25 cellular contexts compared by ENCODE assay signal in the genomic region with DNA sequence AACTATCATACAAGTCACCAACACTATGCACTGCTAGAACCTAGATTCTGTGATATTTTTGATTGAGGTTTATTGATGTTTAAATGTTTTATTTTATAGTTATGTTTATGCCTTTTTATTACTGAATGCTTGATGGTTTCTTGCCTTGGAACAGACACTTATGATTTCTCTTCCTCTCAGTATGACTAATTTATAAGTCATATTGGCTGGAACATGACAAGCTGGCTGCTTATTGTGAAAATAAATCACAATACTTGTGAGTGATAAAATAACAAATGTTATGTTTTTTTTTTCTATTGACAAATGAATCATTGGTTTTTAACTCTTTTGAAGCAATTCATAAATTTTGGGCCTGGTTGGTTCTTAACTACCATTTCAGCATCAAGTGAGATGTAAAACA.
"Had no signal": no experiment of that assay in that cellular context is flagged by ENCODE, and none has a peak within 500 bp of the region (broad histone marks: within the 10 kb centered on the region; RNA-seq: fewer than 3 reads in every experiment).

No MANE protein-coding gene starts in this region.

- H3K27ac ChIP-seq: breast epithelium, SJCRH30, VCaP had no signal

- H3K4me3 Mint-ChIP-seq: activated CD4-positive, alpha-beta memory T cell treated with anti-CD3 and anti-CD28 coated beads for 36 hours; activated CD4-positive, alpha-beta T cell treated with anti-CD3 and anti-CD28 coated beads, Interleukin-2, amount 10 ng/mL, durations not matched to agents 7 days and 5 days; activated naive CD4-positive, alpha-beta T cell treated with anti-CD3 and anti-CD28 coated beads for 36 hours; activated naive CD8-positive, alpha-beta T cell; activated T-helper 17 cell treated with anti-CD3 and anti-CD28 coated beads, Interleukin-2, amount 50 U/mL, for 72 hours had no signal

- H3K27me3 Mint-ChIP-seq: activated CD4-positive, alpha-beta memory T cell treated with anti-CD3 and anti-CD28 coated beads for 36 hours; activated CD4-positive, alpha-beta T cell treated with anti-CD3 and anti-CD28 coated beads, Interleukin-2, amount 10 ng/mL, durations not matched to agents 7 days and 5 days; activated naive CD8-positive, alpha-beta T cell; activated T-helper 17 cell treated with anti-CD3 and anti-CD28 coated beads, Interleukin-2, amount 50 U/mL, for 72 hours had no signal

- DNase-seq: activated CD4-positive, alpha-beta memory T cell treated with anti-CD3 and anti-CD28 coated beads for 36 hours; activated CD4-positive, alpha-beta T cell treated with anti-CD3 and anti-CD28 coated beads, Interleukin-2, amount 10 ng/mL, durations not matched to agents 7 days and 5 days; activated CD4-positive, CD25-positive, alpha-beta regulatory T cell; activated CD8-positive, alpha-beta memory T cell treated with anti-CD3 and anti-CD28 coated beads for 24 hours; activated gamma-delta T cell; activated naive CD4-positive, alpha-beta T cell treated with anti-CD3 and anti-CD28 coated beads for 36 hours; activated T-cell treated with anti-CD3 and anti-CD28 coated beads for 4 hours; activated T-cell treated with anti-CD3 and anti-CD28 coated beads, Interleukin-2, amount 50 U/mL, for 48 hours; central memory CD4-positive, alpha-beta T cell; NCI-H1105 treated with DMSO at 0.1 percent for 48 hours; NCI-H1436 treated with DMSO at 0.1 percent for 48 hours; NCI-H187; NCI-H2081; NCI-H510A treated with DMSO at 0.1 percent for 48 hours; NCI-H69; NK-92 treated with Interleukin-12 subunit alpha and Interleukin-12 subunit beta, amount 100 ng/mL, for 24 hours; OCI-M1; Right ventricle myocardium superior; SJCRH30; SK-N-SH; T-helper 1 cell had no signal

- ATAC-seq: activated T-helper 17 cell treated with anti-CD3 and anti-CD28 coated beads, Interleukin-2, amount 50 U/mL, for 72 hours had no signal

- H3K36me3 ChIP-seq: breast epithelium, SJCRH30 had no signal

- H3K4me2 ChIP-seq: SK-N-SH had no signal

- H3K27ac Mint-ChIP-seq: activated CD4-positive, alpha-beta memory T cell treated with anti-CD3 and anti-CD28 coated beads for 36 hours; activated CD4-positive, alpha-beta T cell treated with anti-CD3 and anti-CD28 coated beads, Interleukin-2, amount 10 ng/mL, durations not matched to agents 7 days and 5 days; activated naive CD4-positive, alpha-beta T cell treated with anti-CD3 and anti-CD28 coated beads for 36 hours; activated naive CD8-positive, alpha-beta T cell; activated T-helper 17 cell treated with anti-CD3 and anti-CD28 coated beads, Interleukin-2, amount 50 U/mL, for 72 hours had no signal

- H3K27me3 ChIP-seq: breast epithelium, SJCRH30 had no signal

- H3K36me3 Mint-ChIP-seq: activated CD4-positive, alpha-beta memory T cell treated with anti-CD3 and anti-CD28 coated beads for 36 hours; activated naive CD8-positive, alpha-beta T cell had no signal

- H3K9me3 ChIP-seq: breast epithelium, SJCRH30, SK-N-SH had no signal

- H3K4me3 ChIP-seq: breast epithelium, SJCRH30 had no signal

- H3K4me1 ChIP-seq: breast epithelium, SJCRH30 had no signal

- H3K4me1 Mint-ChIP-seq: activated CD4-positive, alpha-beta T cell treated with anti-CD3 and anti-CD28 coated beads, Interleukin-2, amount 10 ng/mL, durations not matched to agents 7 days and 5 days; activated T-helper 17 cell treated with anti-CD3 and anti-CD28 coated beads, Interleukin-2, amount 50 U/mL, for 72 hours had no signal

- H3K9ac ChIP-seq: SK-N-SH had no signal
